In genomic region chr11:47578524-47579460, GRCh38 we compare ENCODE assay signal across 8 cellular contexts. TPM values are rescaled to one million over a fixed set of nuclear protein-coding genes. Genes with fewer than 3 reads are reported as not detected.
A peak's percentile ranks its signal among the peaks of the same experiment; 100 is the strongest.
DNase-seq lines count a peak whose midpoint lies in the region; ATAC-seq and TF ChIP-seq lines count a peak whose summit lies in the region.

TSS of gene KBTBD4 (minus strand) at chr11:47578970. CDS start at chr11:47578951, 19 bp downstream.
TSS of gene NDUFS3 (plus strand) at chr11:47579074. CDS start at chr11:47579092, 18 bp downstream.

- BruUV-seq in PC-9 (replicated peaks; lab: Mats Ljungman, UMichigan), result no TSS peak

- H3F3A ChIP-seq in PC-9 (ENCODE audit: insufficient read depth, low read depth), result peaks cover 16% of the 10 kb centered on the region; the same call in 1 of the 2 replicates

- CTCF ChIA-PET in PC-9 (lab: Charles Lee), result interaction anchor here (0.5 kb wide), 1 partner anchor 133 kb away, joined by 5 read pairs; no protein-coding TSS in a partner anchor

- H3K79me2 ChIP-seq in PC-9 (ENCODE audit: low read depth), result peaks cover 34% of the 10 kb centered on the region

- no peaks in the 10 kb centered on the region for H3K27me3 ChIP-seq in PC-9 (ENCODE audit: insufficient read depth, low read depth)
- no peaks in the 10 kb centered on the region for H3K27me3 ChIP-seq in esophagus (ENCODE audit: control insufficient read depth in 1 of 2, insufficient read depth in 2 of 2, low read length in 2 of 2)
- H3K27me3 ChIP-seq in muscle layer of colon (ENCODE audit: control insufficient read depth in 1 of 2, insufficient read depth in 2 of 2, low read length in 2 of 2), result no peaks in the 10 kb centered on the region

- intact Hi-C loops in PC-9 (cut with micrococcal nuclease; ENCODE audit: unreplicated experiment), result no loop called here

- H3K36me3 ChIP-seq in PC-9 (ENCODE audit: low read depth) (peaks cover 12% of the 10 kb centered on the region; the same call in 1 of the 2 replicates), esophagus (ENCODE audit: control insufficient read depth in 2 of 2, insufficient read depth in 2 of 2, low read length in 1 of 2) (peaks cover 13 to 28% of the 10 kb centered on the region in 2 donors), muscle layer of colon (ENCODE audit: insufficient read depth, low read length) (peaks cover 39% of the 10 kb centered on the region)

- H3K27ac ChIP-seq in PC-9 (peak within 1 kb of the TSS; percentile 45; the same call in 1 of the 2 replicates), esophagus (ENCODE audit: low read depth in 2 of 2, low read length in 1 of 2) (peak within 1 kb of the TSS; percentile 91 to 95), muscle layer of colon (ENCODE audit: low read depth, low read length) (peak within 1 kb of the TSS; percentile 98)

- TF ChIP-seq CTCF in PC-9 (conservative IDR thresholded peaks at IDR 0.05), result no peak

- ATAC-seq in GM21723 (IDR thresholded peaks at IDR 0.05; ENCODE audit: unreplicated experiment), result peak; percentile 92

- H3K4me3 ChIP-seq in PC-9 (peak within 1 kb of the TSS; percentile 80), esophagus (ENCODE audit: low read depth in 1 of 2, low read length in 2 of 2) (peak within 1 kb of the TSS; percentile 68 to 100), muscle layer of colon (ENCODE audit: low read depth in 1 of 2, low read length in 2 of 2) (peak within 1 kb of the TSS; percentile 71 to 98)

- 1% methylated on average over 65 to 71 of the region's 71 CpGs for WGBS in esophagus, 2 donors

- in situ Hi-C loops in KBM-7 (cut with MboI; ENCODE audit: low pct_unique_long_range_greater_than_20kb, low sequenced_read_pairs), result no loop called here

- no peaks in the 10 kb centered on the region for H3K9me3 ChIP-seq in PC-9 (ENCODE audit: insufficient read depth, low read depth)
- H3K9me3 ChIP-seq in esophagus (ENCODE audit: control insufficient read depth in 2 of 2, insufficient read depth in 1 of 2, low read depth in 1 of 2, low read length in 1 of 2), result no peaks in the 10 kb centered on the region
- no peaks in the 10 kb centered on the region for H3K9me3 ChIP-seq in muscle layer of colon (ENCODE audit: low read length)

- no peaks in the 10 kb centered on the region for H3K9me2 ChIP-seq in PC-9 (ENCODE audit: insufficient read depth)

- peak within 1 kb of the TSS; percentile 92 for H3K9ac ChIP-seq in muscle layer of colon (ENCODE audit: low read length)

- peak within 1 kb of the TSS; percentile 98 for H3K4me2 ChIP-seq in PC-9

- H2AFZ ChIP-seq in PC-9, result peak within 1 kb of the TSS; percentile 87

- POLR2A ChIA-PET in PC-9 (lab: Charles Lee; ENCODE audit: unreplicated experiment), result interaction anchor here (0.5 to 0.6 kb wide), 3 partner anchors 111 to 953 kb away, joined by 4 to 16 read pairs (median 7); no protein-coding TSS in a partner anchor

- DNase-seq in DMS53 (lab: John Stamatoyannopoulos, UW), result peak; percentile 90
- peak; percentile 94 for DNase-seq in KBM-7
- DNase-seq in PC-9, result peak; percentile 79 to 89
- peak; percentile 93 for DNase-seq in activated T-cell treated with anti-CD3 and anti-CD28 coated beads, Interleukin-2, amount 50 U/mL, for 1 hour
- DNase-seq in stimulated activated CD8-positive, alpha-beta memory T cell treated with anti-CD3 and anti-CD28 coated beads, Interleukin-7, amount 100 ng/mL, for 1 hour (ENCODE audit: low read depth in 2 of 2), result peak; percentile 77 to 78

- no peaks in the 10 kb centered on the region for H4K20me1 ChIP-seq in PC-9 (ENCODE audit: insufficient read depth)

- H3K4me1 ChIP-seq in PC-9 (replicated peaks; ENCODE audit: insufficient read depth) (peaks cover 12% of the 10 kb centered on the region), esophagus (ENCODE audit: control insufficient read depth in 2 of 2, insufficient read depth in 2 of 2, low read length in 1 of 2) (peaks cover 2 to 3% of the 10 kb centered on the region in 2 donors), muscle layer of colon (ENCODE audit: insufficient read depth, low read length) (peaks cover 26% of the 10 kb centered on the region)

RNA-seq across cellular contexts. Expression of gene KBTBD4, which starts in this region (rescaled TPM):
- 20.2 and 20.3 TPM in 2 replicates for total RNA-seq in PC-9 (2021)
- polyA plus RNA-seq in esophagus, result 10 to 100 TPM in 1 of 2 donors, 1 to 10 TPM in 1; 3.6 to 10.2 TPM

RNA-seq across cellular contexts. Expression of gene NDUFS3, which starts in this region (rescaled TPM):
- total RNA-seq in PC-9 (2021), result 119 and 140 TPM in 2 replicates
- 100 to 1,000 TPM; 126 to 151 TPM for polyA plus RNA-seq in esophagus

Comparison
In these comparisons a context has a peak if more than half of its experiments do, and no peak if none do; other contexts are left out.
1. Peak in every context shown above with its lines: DNase-seq, ATAC-seq, H3K4me3 ChIP-seq and H3K27ac ChIP-seq.
2. H3K27ac ChIP-seq: peak in every context shown above with its lines; median percentile 98 in muscle layer of colon; 93 in esophagus; 45 in PC-9.